ENCODE assay signal across 19 cellular contexts in genomic region chr6:14002176-14002947, GRCh38.
DNase-seq lines count a peak whose midpoint lies in the region; ATAC-seq, FAIRE-seq and TF ChIP-seq lines count a peak whose summit lies in the region.
"Had no signal": no experiment of that assay in that cellular context is flagged by ENCODE, and none has a peak within 500 bp of the region (broad histone marks: within the 10 kb centered on the region; RNA-seq: fewer than 3 reads in every experiment).

No MANE protein-coding gene starts in this region.

- no peak for DNase-seq in DND-41
- DNase-seq in astrocyte (ENCODE audit: low read depth): no peak
- no peak for DNase-seq in mesenchymal stem cell
- DNase-seq in NCI-H82 treated with DMSO at 0.1 percent for 48 hours (lab: John Stamatoyannopoulos, UW; ENCODE audit: unreplicated experiment): no peak
- no peak for DNase-seq in RCC 7860 (ENCODE audit: low spot score)
- no peak for DNase-seq in anterior cingulate cortex (lab: John Stamatoyannopoulos, UW)
- DNase-seq: activated CD8-positive, alpha-beta T cell treated with anti-CD3 and anti-CD28 coated beads for 36 hours; activated naive CD4-positive, alpha-beta T cell treated with anti-CD3 and anti-CD28 coated beads, Interleukin-2, amount 10 ng/mL, durations not matched to agents 7 days and 5 days; activated T-cell treated with anti-CD3 and anti-CD28 coated beads, Interleukin-2, amount 50 U/mL, for 24 hours; effector CD8-positive, alpha-beta T cell; NCI-H2107; psoas muscle; small intestine; stimulated activated CD4-positive, alpha-beta T cell treated with anti-CD3 and anti-CD28 coated beads, Interleukin-2, amount 100 ng/mL, for 48 hours; stimulated activated naive CD8-positive, alpha-beta T cell treated with anti-CD3 and anti-CD28 coated beads, Interleukin-15, Interleukin-2, amounts not matched to agents 100 U/mL and 50 U/mL, for 24 hours; tibial artery had no signal

- no peak overlapping the region for H3K9ac ChIP-seq in DND-41 (ENCODE audit: low read depth, low read length)
- no peak overlapping the region for H3K9ac ChIP-seq in HUES48 (ENCODE audit: low read depth, low read length)
- no peak overlapping the region for H3K9ac ChIP-seq in astrocyte (ENCODE audit: low read length)
- H3K9ac ChIP-seq in mesenchymal stem cell (ENCODE audit: low read length): peak overlapping the region; percentile 76

- H2AFZ ChIP-seq in DND-41 (ENCODE audit: low read depth, low read length): no peak overlapping the region
- no peak overlapping the region for H2AFZ ChIP-seq in astrocyte (ENCODE audit: low read depth, low read length)
- no peak overlapping the region for H2AFZ ChIP-seq in mesenchymal stem cell (ENCODE audit: low read depth, low read length)

- H4K91ac ChIP-seq in mesenchymal stem cell (ENCODE audit: low read length): peak overlapping the region; percentile 62

- H3K36me3 Mint-ChIP-seq in astrocyte (ENCODE audit: low read depth, unreplicated experiment): peaks cover 1% of the 10 kb centered on the region
- H3K36me3 Mint-ChIP-seq: activated naive CD4-positive, alpha-beta T cell treated with anti-CD3 and anti-CD28 coated beads, Interleukin-2, amount 10 ng/mL, durations not matched to agents 7 days and 5 days had no signal

- no peak overlapping the region for H2BK5ac ChIP-seq in mesenchymal stem cell (ENCODE audit: low read depth, low read length, poor library complexity, severe bottlenecking)

- H3K36me3 ChIP-seq in DND-41 (ENCODE audit: insufficient read depth, low read length): no peaks in the 10 kb centered on the region
- no peaks in the 10 kb centered on the region for H3K36me3 ChIP-seq in HUES48 (ENCODE audit: control insufficient read depth, insufficient read depth, low read length)
- H3K36me3 ChIP-seq in astrocyte (ENCODE audit: insufficient read depth, low read length): no peaks in the 10 kb centered on the region
- H3K36me3 ChIP-seq in mesenchymal stem cell (ENCODE audit: control insufficient read depth in 1 of 2, insufficient read depth in 2 of 2, low read depth in 1 of 2, low read length in 2 of 2): no peaks in the 10 kb centered on the region
- H3K36me3 ChIP-seq: ascending aorta, tibial artery had no signal

- no peaks in the 10 kb centered on the region for H3K9me3 ChIP-seq in DND-41 (ENCODE audit: insufficient read depth, low read length, severe bottlenecking)
- H3K9me3 ChIP-seq in HUES48 (ENCODE audit: control insufficient read depth, insufficient read depth, low read length): no peaks in the 10 kb centered on the region
- H3K9me3 ChIP-seq in astrocyte (ENCODE audit: insufficient read depth, low read depth, low read length): no peaks in the 10 kb centered on the region
- no peaks in the 10 kb centered on the region for H3K9me3 ChIP-seq in mesenchymal stem cell (ENCODE audit: control insufficient read depth, low read length)
- H3K9me3 ChIP-seq: ascending aorta, psoas muscle, tibial artery had no signal

- H3K18ac ChIP-seq in mesenchymal stem cell (ENCODE audit: low read depth in 1 of 2, low read length in 2 of 2): peak overlapping the region; percentile 24 to 61

- no peak overlapping the region for H3K14ac ChIP-seq in mesenchymal stem cell (ENCODE audit: low read length in 2 of 2)

- WGBS in mesenchymal stem cell: 97% methylated on average over 46 of the region's 47 CpGs

- no peak for ATAC-seq in DND-41 (ENCODE audit: insufficient read depth, low read depth)
- ATAC-seq: activated CD8-positive, alpha-beta T cell treated with anti-CD3 and anti-CD28 coated beads for 36 hours; psoas muscle; stimulated activated naive CD8-positive, alpha-beta T cell treated with anti-CD3 and anti-CD28 coated beads, Interleukin-15, Interleukin-2, amounts not matched to agents 100 U/mL and 50 U/mL, for 24 hours had no signal

- H3K79me2 ChIP-seq in DND-41 (ENCODE audit: insufficient read depth, low read length): no peaks in the 10 kb centered on the region
- H3K79me2 ChIP-seq in astrocyte (ENCODE audit: insufficient read depth, low read length): no peaks in the 10 kb centered on the region

- H4K20me1 ChIP-seq in DND-41 (ENCODE audit: insufficient read depth, low read length) (no peaks in the 10 kb centered on the region), astrocyte (ENCODE audit: insufficient read depth, low read length) (no peaks in the 10 kb centered on the region)

- H2BK12ac ChIP-seq in mesenchymal stem cell (ENCODE audit: low read length in 2 of 2): peak overlapping the region; percentile 18 to 45

- no peaks in the 10 kb centered on the region for H3K79me1 ChIP-seq in mesenchymal stem cell (replicated peaks; ENCODE audit: low read length, poor library complexity, severe bottlenecking)

- no peak overlapping the region for H3K4me2 ChIP-seq in DND-41 (ENCODE audit: insufficient read depth, low read length)
- peak overlapping the region; percentile 82 for H3K4me2 ChIP-seq in astrocyte (ENCODE audit: low read length)
- H3K4me2 ChIP-seq in mesenchymal stem cell (ENCODE audit: low read length, poor library complexity, severe bottlenecking): no peak overlapping the region

- H3K4ac ChIP-seq in mesenchymal stem cell (ENCODE audit: low read depth in 1 of 2, low read length in 2 of 2): peak overlapping the region in 1 of 2 experiments; percentile 6

- FAIRE-seq in astrocyte (lab: Jason Lieb, UNC): no peak
- no peak for FAIRE-seq in RCC 7860 (lab: Jason Lieb, UNC)
- FAIRE-seq: small intestine had no signal

- no peak overlapping the region for H2BK120ac ChIP-seq in mesenchymal stem cell (ENCODE audit: low read depth, low read length)

- no peaks in the 10 kb centered on the region for H3K27me3 Mint-ChIP-seq in astrocyte (ENCODE audit: low read depth, unreplicated experiment)

- H3K27ac Mint-ChIP-seq in astrocyte (ENCODE audit: unreplicated experiment): no peak overlapping the region
- H3K27ac Mint-ChIP-seq: activated CD8-positive, alpha-beta T cell treated with anti-CD3 and anti-CD28 coated beads for 36 hours; activated naive CD4-positive, alpha-beta T cell treated with anti-CD3 and anti-CD28 coated beads, Interleukin-2, amount 10 ng/mL, durations not matched to agents 7 days and 5 days; activated T-cell treated with anti-CD3 and anti-CD28 coated beads, Interleukin-2, amount 50 U/mL, for 24 hours had no signal

- no peak overlapping the region for H3K4me3 Mint-ChIP-seq in astrocyte (ENCODE audit: unreplicated experiment)
- H3K4me3 Mint-ChIP-seq: activated CD8-positive, alpha-beta T cell treated with anti-CD3 and anti-CD28 coated beads for 36 hours; activated naive CD4-positive, alpha-beta T cell treated with anti-CD3 and anti-CD28 coated beads, Interleukin-2, amount 10 ng/mL, durations not matched to agents 7 days and 5 days; activated T-cell treated with anti-CD3 and anti-CD28 coated beads, Interleukin-2, amount 50 U/mL, for 24 hours; neural crest cell had no signal

- H3K9me3 Mint-ChIP-seq in astrocyte (ENCODE audit: unreplicated experiment): peaks cover 2% of the 10 kb centered on the region
- H3K9me3 Mint-ChIP-seq: activated CD8-positive, alpha-beta T cell treated with anti-CD3 and anti-CD28 coated beads for 36 hours; activated naive CD4-positive, alpha-beta T cell treated with anti-CD3 and anti-CD28 coated beads, Interleukin-2, amount 10 ng/mL, durations not matched to agents 7 days and 5 days; activated T-cell treated with anti-CD3 and anti-CD28 coated beads, Interleukin-2, amount 50 U/mL, for 24 hours; neural crest cell had no signal

- H3K27me3 ChIP-seq in DND-41 (ENCODE audit: insufficient read depth, low read length, poor library complexity) (peaks cover 3% of the 10 kb centered on the region), HUES48 (ENCODE audit: control insufficient read depth, insufficient read depth, low read length) (no peaks in the 10 kb centered on the region), astrocyte (ENCODE audit: insufficient read depth, low read length) (peaks cover 5% of the 10 kb centered on the region), mesenchymal stem cell (ENCODE audit: control insufficient read depth in 1 of 2, insufficient read depth in 1 of 2, low read length in 2 of 2) (no peaks in the 10 kb centered on the region)
- H3K27me3 ChIP-seq: ascending aorta had no signal

- H3K23ac ChIP-seq in mesenchymal stem cell (ENCODE audit: low read length in 2 of 2): peak overlapping the region in 1 of 2 experiments; percentile 10

- H3K4me1 ChIP-seq in DND-41 (ENCODE audit: insufficient read depth, low read length): no peaks in the 10 kb centered on the region
- peaks cover 13% of the 10 kb centered on the region for H3K4me1 ChIP-seq in HUES48 (ENCODE audit: control insufficient read depth, insufficient read depth, low read length)
- H3K4me1 ChIP-seq in astrocyte (ENCODE audit: insufficient read depth, low read length): peaks cover 15% of the 10 kb centered on the region
- peaks cover 15% of the 10 kb centered on the region for H3K4me1 ChIP-seq in mesenchymal stem cell (ENCODE audit: control insufficient read depth, insufficient read depth, low read depth, low read length)
- H3K4me1 ChIP-seq: ascending aorta, psoas muscle, tibial artery had no signal

- H4K8ac ChIP-seq in mesenchymal stem cell (ENCODE audit: low read length): no peak overlapping the region

- H3K4me1 Mint-ChIP-seq in astrocyte (ENCODE audit: low read depth, unreplicated experiment): peaks cover 15% of the 10 kb centered on the region
- H3K4me1 Mint-ChIP-seq: activated naive CD4-positive, alpha-beta T cell treated with anti-CD3 and anti-CD28 coated beads, Interleukin-2, amount 10 ng/mL, durations not matched to agents 7 days and 5 days had no signal

- peak overlapping the region; percentile 60 for H2AK5ac ChIP-seq in mesenchymal stem cell (ENCODE audit: low read length, severe bottlenecking)

- H3K27ac ChIP-seq in DND-41 (ENCODE audit: low read length) (no peak overlapping the region), HUES48 (ENCODE audit: low read depth, low read length) (peak overlapping the region; percentile 59), astrocyte (ENCODE audit: low read depth, low read length) (no peak overlapping the region), mesenchymal stem cell (ENCODE audit: low read length, poor library complexity, severe bottlenecking) (peak overlapping the region; percentile 91)
- H3K27ac ChIP-seq: ascending aorta, psoas muscle, tibial artery had no signal

- no peak overlapping the region for H3K4me3 ChIP-seq in DND-41 (ENCODE audit: low read depth in 1 of 2, low read length in 2 of 2)
- no peak overlapping the region for H3K4me3 ChIP-seq in HUES48 (ENCODE audit: low read depth, low read length)
- H3K4me3 ChIP-seq in astrocyte (ENCODE audit: insufficient read depth, low read depth, low read length): no peak overlapping the region
- peak overlapping the region in 1 of 2 experiments; percentile 33 for H3K4me3 ChIP-seq in mesenchymal stem cell (ENCODE audit: insufficient read depth in 1 of 2, low read depth in 1 of 2, low read length in 2 of 2)
- H3K4me3 ChIP-seq: ascending aorta, psoas muscle, tibial artery had no signal

- peak overlapping the region; percentile 85 for H2BK15ac ChIP-seq in mesenchymal stem cell (ENCODE audit: low read depth, poor library complexity, severe bottlenecking)

- peak; percentile 18 for TF ChIP-seq CTCF in DND-41 (IDR thresholded peaks at IDR 0.05; ENCODE audit: borderline replicate concordance, extremely low read depth, low read length, poor library complexity, severe bottlenecking)
- no peak for TF ChIP-seq CTCF in astrocyte (IDR thresholded peaks at IDR 0.05; ENCODE audit: insufficient read depth, low read depth, low read length)

Comparison
In these comparisons a context has a peak if more than half of its experiments do, and no peak if none do; other contexts are left out.
1. H3K27ac ChIP-seq: peak in HUES48 (single experiment) and mesenchymal stem cell (single experiment); none in DND-41 (single experiment) and astrocyte (single experiment).